Comparison of ENCODE assay signal across 23 cellular contexts in genomic region chr4:185247151-185247550, GRCh38. TPM values are rescaled to one million over a fixed set of nuclear protein-coding genes. Genes with fewer than 3 reads are reported as not detected.
DNase-seq lines count a peak whose midpoint lies in the region; ATAC-seq and TF ChIP-seq lines count a peak whose summit lies in the region.
"Had no signal": no experiment of that assay in that cellular context is flagged by ENCODE, and none has a peak within 500 bp of the region (broad histone marks: within the 10 kb centered on the region; RNA-seq: fewer than 3 reads in every experiment).

No MANE protein-coding gene starts in this region.

- no peak for TF ChIP-seq POLR2A in testis (IDR thresholded peaks at IDR 0.05)
- TF ChIP-seq POLR2A in erythroblast (IDR thresholded peaks at IDR 0.05; ENCODE audit: low read length): no peak

- no peaks in the 10 kb centered on the region for H3K27me3 ChIP-seq in testis
- H3K27me3 ChIP-seq: SJCRH30, spleen had no signal

- peak; percentile 67 to 69 for ATAC-seq in activated T-cell treated with anti-CD3 and anti-CD28 coated beads, Interleukin-2, amount 50 U/mL, for 72 hours (replicated peaks in 1 of 2)
- ATAC-seq in SK-N-SH treated with all-trans-retinoic acid at 6 μM for 48 hours (peak; percentile 37; the same call in 1 of the 3 replicates), left colon (no peak)
- ATAC-seq: natural killer cell treated with Interleukin-12 subunit alpha and Interleukin-12 subunit beta and Interleukin-15 and Interleukin-18, amount 100 ng/mL, for 72 hours had no signal

- H3K36me3 Mint-ChIP-seq in activated T-cell treated with anti-CD3 and anti-CD28 coated beads, Interleukin-2, amount 50 U/mL, for 72 hours (ENCODE audit: insufficient read depth in 2 of 2): peaks cover 4% of the 10 kb centered on the region in 2 donors
- H3K36me3 Mint-ChIP-seq: natural killer cell treated with Interleukin-12 subunit alpha and Interleukin-12 subunit beta and Interleukin-15 and Interleukin-18, amount 100 ng/mL, for 72 hours had no signal

- H3K27me3 Mint-ChIP-seq in activated T-cell treated with anti-CD3 and anti-CD28 coated beads, Interleukin-2, amount 50 U/mL, for 72 hours (ENCODE audit: low read depth): no peaks in the 10 kb centered on the region
- H3K27me3 Mint-ChIP-seq: CD4-positive, CD25-positive, alpha-beta regulatory T cell; natural killer cell treated with Interleukin-12 subunit alpha and Interleukin-12 subunit beta and Interleukin-15 and Interleukin-18, amount 100 ng/mL, for 72 hours had no signal

- 50 to 72% methylated on average over 1 of the region's 1 CpG for WGBS in testis, 2 donors

- no peaks in the 10 kb centered on the region for H3K9me3 ChIP-seq in testis
- H3K9me3 ChIP-seq: prostate gland, SJCRH30, spleen had no signal

- H3K27ac Mint-ChIP-seq in activated T-cell treated with anti-CD3 and anti-CD28 coated beads, Interleukin-2, amount 50 U/mL, for 72 hours: peak overlapping the region; percentile 96
- H3K27ac Mint-ChIP-seq: natural killer cell treated with Interleukin-12 subunit alpha and Interleukin-12 subunit beta and Interleukin-15 and Interleukin-18, amount 100 ng/mL, for 72 hours had no signal

- H3K36me3 ChIP-seq in testis (ENCODE audit: low read depth, missing control alignments): no peaks in the 10 kb centered on the region
- H3K36me3 ChIP-seq: prostate gland, SJCRH30 had no signal

- TF ChIP-seq CTCF in fibroblast of the aortic adventitia (IDR thresholded peaks at IDR 0.05; ENCODE audit: insufficient read depth, low read length) (no peak), testis (IDR thresholded peaks at IDR 0.05) (no peak)

- peaks cover 3% of the 10 kb centered on the region for H3K4me1 ChIP-seq in testis
- H3K4me1 ChIP-seq: SJCRH30 had no signal

- H3K4me3 ChIP-seq in fibroblast of the aortic adventitia (ENCODE audit: low read depth, low read length) (no peak overlapping the region), testis (no peak overlapping the region)
- H3K4me3 ChIP-seq: prostate gland, SJCRH30, spleen had no signal

- no peaks in the 10 kb centered on the region for H3K9me3 Mint-ChIP-seq in activated T-cell treated with anti-CD3 and anti-CD28 coated beads, Interleukin-2, amount 50 U/mL, for 72 hours
- H3K9me3 Mint-ChIP-seq: natural killer cell treated with Interleukin-12 subunit alpha and Interleukin-12 subunit beta and Interleukin-15 and Interleukin-18, amount 100 ng/mL, for 72 hours had no signal

- no peak for DNase-seq in activated T-cell treated with anti-CD3 and anti-CD28 coated beads, Interleukin-2, amount 50 U/mL, for 72 hours
- no peak for DNase-seq in activated T-cell treated with anti-CD3 and anti-CD28 coated beads, Interleukin-2, amount 50 U/mL, for 1 hour
- DNase-seq in fibroblast of the aortic adventitia (ENCODE audit: low read depth) (peak; percentile 22), testis (no peak), erythroblast (lab: John Stamatoyannopoulos, UW) (no peak), dermis blood vessel endothelial cell (no peak), left colon (no peak)
- DNase-seq: activated CD4-positive, CD25-positive, alpha-beta regulatory T cell treated with anti-CD3 and anti-CD28 coated beads, Interleukin-2, amount 50 U/mL, for 72 hours; activated CD8-positive, alpha-beta memory T cell treated with anti-CD3 and anti-CD28 coated beads, Interleukin-2, amount 50 U/mL, for 48 hours; amniotic stem cell; CD4-positive, CD25-positive, alpha-beta regulatory T cell; DMS79; islet precursor cell; mesendoderm; NCI-H1092 treated with DMSO at 0.1 percent for 48 hours; NCI-H526 treated with DMSO at 0.1 percent for 48 hours; SJCRH30; spleen; stimulated activated CD8-positive, alpha-beta memory T cell treated with anti-CD3 and anti-CD28 coated beads, Interleukin-4, amount 100 ng/mL, for 48 hours; T-helper 9 cell had no signal

- H3K27ac ChIP-seq in testis: peak overlapping the region; percentile 6 to 8
- H3K27ac ChIP-seq: prostate gland, SJCRH30, spleen had no signal

- peak overlapping the region; percentile 50 to 67 for H3K4me3 Mint-ChIP-seq in activated T-cell treated with anti-CD3 and anti-CD28 coated beads, Interleukin-2, amount 50 U/mL, for 72 hours
- H3K4me3 Mint-ChIP-seq: CD4-positive, CD25-positive, alpha-beta regulatory T cell; natural killer cell treated with Interleukin-12 subunit alpha and Interleukin-12 subunit beta and Interleukin-15 and Interleukin-18, amount 100 ng/mL, for 72 hours had no signal

- intact Hi-C loops in testis (cut with DNase I; ENCODE audit: low total_unique reads): no loop called here
- intact Hi-C loops in left colon (cut with DNase I, micrococcal nuclease): no loop called here

- peaks cover 51% of the 10 kb centered on the region for H3K4me1 Mint-ChIP-seq in activated T-cell treated with anti-CD3 and anti-CD28 coated beads, Interleukin-2, amount 50 U/mL, for 72 hours (ENCODE audit: low read depth)

TF ChIP-seq in SK-N-SH treated with all-trans-retinoic acid at 6 μM for 48 hours, 23 proteins besides CTCF, POLR2A, EP300 and RAD21:
- TF ChIP-seq ISL1 (CRISPR knock-in tag; IDR thresholded peaks at IDR 0.05): 0 out of 2 replicates have a peak, but pooled peaks have one; percentile 11
- no peak for TF ChIP-seq PPARA (CRISPR knock-in tag; IDR thresholded peaks at IDR 0.05; ENCODE audit: borderline replicate concordance)
- TF ChIP-seq PATZ1 (CRISPR knock-in tag; IDR thresholded peaks at IDR 0.05; ENCODE audit: borderline replicate concordance): no peak

RNA-seq across cellular contexts. Expression of gene SNX25, which starts 37.8 kb away (rescaled TPM):
- total RNA-seq in activated T-cell treated with anti-CD3 and anti-CD28 coated beads, Interleukin-2, amount 50 U/mL, for 72 hours: 10 to 100 TPM; 15.8 to 17.9 TPM
- total RNA-seq in fibroblast of the aortic adventitia (ENCODE audit: low replicate concordance) (27.5 and 102 TPM in 2 replicates), testis (10 to 100 TPM; 45.0 to 50.5 TPM), dermis blood vessel endothelial cell (61.8 and 73.2 TPM in 2 replicates), left colon (10 to 100 TPM; 10.6 to 24.2 TPM)
- polyA plus RNA-seq in testis (ENCODE audit: insufficient read depth, low read depth, low replicate concordance): 20.2 TPM

RNA-seq across cellular contexts. Expression of gene CFAP97, which starts 43.4 kb away (rescaled TPM):
- 10 to 100 TPM; 47.3 to 51.8 TPM for total RNA-seq in activated T-cell treated with anti-CD3 and anti-CD28 coated beads, Interleukin-2, amount 50 U/mL, for 72 hours
- total RNA-seq in fibroblast of the aortic adventitia (ENCODE audit: low replicate concordance) (34.7 and 74.3 TPM in 2 replicates), testis (10 to 100 TPM; 49.4 to 54.5 TPM), dermis blood vessel endothelial cell (26.2 and 41.8 TPM in 2 replicates), left colon (10 to 100 TPM; 13.9 to 14.0 TPM)
- 59.7 TPM for polyA plus RNA-seq in testis (ENCODE audit: insufficient read depth, low read depth, low replicate concordance)
